8 cellular contexts compared by ENCODE assay signal in the genomic region with DNA sequence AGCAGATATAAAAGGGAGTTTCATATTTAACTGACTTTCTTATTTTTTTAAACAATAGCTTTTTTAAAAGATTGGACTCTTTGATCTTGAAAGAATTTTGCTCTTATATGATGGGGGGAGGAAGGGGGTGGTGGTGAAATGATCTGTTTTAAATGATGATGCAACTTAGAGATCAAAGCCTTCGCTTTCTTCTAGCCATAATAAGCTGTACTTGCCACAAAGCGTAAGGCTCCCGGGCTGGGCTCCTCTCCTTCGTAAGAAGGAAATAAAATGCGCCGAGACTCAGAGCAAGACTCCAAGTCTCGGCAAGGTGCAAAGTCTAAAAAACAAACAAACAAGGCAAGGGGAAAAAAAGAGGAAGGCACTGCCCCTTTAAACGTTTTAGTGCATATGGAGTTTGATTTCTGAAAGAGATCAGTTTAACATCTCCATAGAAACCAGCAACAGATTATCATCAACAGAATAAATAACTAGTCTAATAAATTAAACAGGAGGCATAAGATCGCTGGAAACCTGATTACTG. TPM values are rescaled to one million over a fixed set of nuclear protein-coding genes. Genes with fewer than 3 reads are reported as not detected.
A peak's percentile ranks its signal among the peaks of the same experiment; 100 is the strongest.
DNase-seq lines count a peak whose midpoint lies in the region; ATAC-seq, FAIRE-seq and TF ChIP-seq lines count a peak whose summit lies in the region.

No MANE protein-coding gene starts in this region.

- intact Hi-C loops in esophagus muscularis mucosa (cut with DNase I), result no loop called here
- intact Hi-C loops in gastrocnemius medialis (cut with DNase I; ENCODE audit: low total_unique reads), result loop anchor here (1.0 to 10.0 kb wide), 3 partner anchors 129 to 266 kb away; no protein-coding TSS in a partner anchor

- H3K4me3 ChIP-seq in esophagus muscularis mucosa (peak overlapping the region; percentile 66 to 79 (median 74)), gastrocnemius medialis (peak overlapping the region; percentile 80 to 98 (median 90))

- TF ChIP-seq EP300 in esophagus muscularis mucosa (IDR thresholded peaks at IDR 0.05), result no peak

- H3K27ac ChIP-seq in esophagus muscularis mucosa (replicated peaks in 1 of 4) (peak overlapping the region; percentile 74 to 84 (median 78)), gastrocnemius medialis (peak overlapping the region; percentile 98 to 100 (median 99))

- TF ChIP-seq CTCF in esophagus muscularis mucosa (IDR thresholded peaks at IDR 0.05) (no peak), gastrocnemius medialis (IDR thresholded peaks at IDR 0.05 in 4 of 5, conservative IDR thresholded peaks at IDR 0.05 in 1 of 5) (no peak), D721Med (IDR thresholded peaks at IDR 0.05; ENCODE audit: insufficient read depth, missing control alignments) (no peak)

- H3K27me3 ChIP-seq in esophagus muscularis mucosa (peaks cover 0 to 59% (median 0%) of the 10 kb centered on the region in 4 donors), gastrocnemius medialis (no peaks in the 10 kb centered on the region)

- no peak for ATAC-seq in gastrocnemius medialis

- 10% methylated on average over 9 of the region's 9 CpGs for WGBS in esophagus muscularis mucosa

- H3K36me3 ChIP-seq in esophagus muscularis mucosa (no peaks in the 10 kb centered on the region), gastrocnemius medialis (no peaks in the 10 kb centered on the region)

- in situ Hi-C loops in gastrocnemius medialis (cut with MboI; ENCODE audit: low sequenced_read_pairs in 4 of 4), result loop anchor here in 3 of 4 donors (10.0 to 25.0 kb wide), 3 partner anchors 62 to 108 kb away; no protein-coding TSS in a partner anchor

- DNase-seq in NCI-H1417 (lab: John Stamatoyannopoulos, UW), result peak; percentile 39 to 82 (median 60)
- DNase-seq in NCI-H1417 treated with DMSO at 0.1 percent for 48 hours (lab: John Stamatoyannopoulos, UW), result no peak
- DNase-seq in NCI-H82 (lab: John Stamatoyannopoulos, UW), result peak; percentile 82
- DNase-seq in esophagus muscularis mucosa (ENCODE audit: extremely low spot score), result no peak
- DNase-seq in gastrocnemius medialis, result no peak
- DNase-seq in D721Med (ENCODE audit: insufficient read length, low spot score), result no peak
- no peak for DNase-seq in midbrain (lab: John Stamatoyannopoulos, UW)
- no peak for DNase-seq in iPS-NIHi11 (ENCODE audit: low spot score)

- TF ChIP-seq POLR2A in esophagus muscularis mucosa (IDR thresholded peaks at IDR 0.05; ENCODE audit: low read depth) (no peak), gastrocnemius medialis (IDR thresholded peaks at IDR 0.05) (no peak)

- H3K4me1 ChIP-seq in esophagus muscularis mucosa, result peaks cover 36 to 77% (median 73%) of the 10 kb centered on the region in 4 donors
- H3K4me1 ChIP-seq in gastrocnemius medialis, result peaks cover 44 to 47% of the 10 kb centered on the region in 2 donors

- H3K9me3 ChIP-seq in esophagus muscularis mucosa, result no peaks in the 10 kb centered on the region
- H3K9me3 ChIP-seq in gastrocnemius medialis, result no peaks in the 10 kb centered on the region

- FAIRE-seq in D721Med (lab: Jason Lieb, UNC), result no peak

RNA-seq across cellular contexts. Expression of a gene that starts 3.3 kb away (rescaled TPM):
- 10 to 100 TPM; 21.9 to 60.2 (median 29.6) TPM for total RNA-seq in esophagus muscularis mucosa
- 100 to 1,000 TPM in 1 of 4 donors, 10 to 100 TPM in 3; 19.1 to 121 (median 80.6) TPM for total RNA-seq in gastrocnemius medialis

Comparison
In these comparisons a context has a peak if more than half of its experiments do, and no peak if none do; other contexts are left out.
1. DNase-seq: peak in NCI-H1417 (3 of 3) and NCI-H82 (single experiment); none in NCI-H1417 treated with DMSO at 0.1 percent for 48 hours (single experiment), esophagus muscularis mucosa (single experiment), gastrocnemius medialis (0 of 2), D721Med (single experiment), midbrain (single experiment) and iPS-NIHi11 (single experiment).